In genomic region chrX:49187526-49187925, GRCh38 we compare ENCODE assay signal across 20 cellular contexts. TPM values are rescaled to one million over a fixed set of nuclear protein-coding genes. Genes with fewer than 3 reads are reported as not detected.
DNase-seq lines count a peak whose midpoint lies in the region; ATAC-seq and TF ChIP-seq lines count a peak whose summit lies in the region.
"Had no signal": no experiment of that assay in that cellular context is flagged by ENCODE, and none has a peak within 500 bp of the region (broad histone marks: within the 10 kb centered on the region; RNA-seq: fewer than 3 reads in every experiment).

No MANE protein-coding gene starts in this region.

- no peaks in the 10 kb centered on the region for H3K27me3 ChIP-seq in gastroesophageal sphincter

- H3K27me3 Mint-ChIP-seq in T-helper 17 cell, result no peaks in the 10 kb centered on the region

- H3K9me3 ChIP-seq in T-helper 17 cell (ENCODE audit: control insufficient read depth, low read length, poor library complexity, severe bottlenecking) (no peaks in the 10 kb centered on the region), gastroesophageal sphincter (no peaks in the 10 kb centered on the region)

- H3K4me1 Mint-ChIP-seq in T-helper 17 cell, result peaks cover 26% of the 10 kb centered on the region
- peaks cover 21% of the 10 kb centered on the region for H3K4me1 Mint-ChIP-seq in stimulated activated effector memory CD8-positive, alpha-beta T cell treated with anti-CD3 and anti-CD28 coated beads, Interleukin-12 subunit alpha, Interleukin-12 subunit beta, amount 100 ng/mL, for 72 hours

- no peak overlapping the region for H3K27ac Mint-ChIP-seq in T-helper 17 cell
- H3K27ac Mint-ChIP-seq in stimulated activated effector memory CD8-positive, alpha-beta T cell treated with anti-CD3 and anti-CD28 coated beads, Interleukin-12 subunit alpha, Interleukin-12 subunit beta, amount 100 ng/mL, for 72 hours, result peak overlapping the region; percentile 81

- no peaks in the 10 kb centered on the region for H3K36me3 Mint-ChIP-seq in T-helper 17 cell (ENCODE audit: low read depth)
- peaks cover 27% of the 10 kb centered on the region for H3K36me3 Mint-ChIP-seq in stimulated activated effector memory CD8-positive, alpha-beta T cell treated with anti-CD3 and anti-CD28 coated beads, Interleukin-12 subunit alpha, Interleukin-12 subunit beta, amount 100 ng/mL, for 72 hours

- no peak overlapping the region for H3K4me3 ChIP-seq in gastroesophageal sphincter
- H3K4me3 ChIP-seq: smooth muscle cell had no signal

- TF ChIP-seq CTCF in gastroesophageal sphincter (IDR thresholded peaks at IDR 0.05), result no peak

- WGBS in gastroesophageal sphincter (ENCODE audit: low coverage in 1 of 2), 2 donors, result no CpG with 5 or more reads among the region's 10 CpGs

- intact Hi-C loops in posterior vena cava (cut with DNase I), result no loop called here

- TF ChIP-seq POLR2A in gastroesophageal sphincter (IDR thresholded peaks at IDR 0.05), result no peak

- ATAC-seq in T-helper 17 cell, result no peak
- no peak for ATAC-seq in gastroesophageal sphincter
- ATAC-seq in stimulated activated effector memory CD8-positive, alpha-beta T cell treated with anti-CD3 and anti-CD28 coated beads, Interleukin-12 subunit alpha, Interleukin-12 subunit beta, amount 100 ng/mL, for 72 hours, result no peak

- no peak for TF ChIP-seq EP300 in gastroesophageal sphincter (IDR thresholded peaks at IDR 0.05)

- peaks cover 0 to 55% (median 0%) of the 10 kb centered on the region in 3 donors for H3K4me1 ChIP-seq in gastroesophageal sphincter

- no peaks in the 10 kb centered on the region for H3K9me3 Mint-ChIP-seq in stimulated activated effector memory CD8-positive, alpha-beta T cell treated with anti-CD3 and anti-CD28 coated beads, Interleukin-12 subunit alpha, Interleukin-12 subunit beta, amount 100 ng/mL, for 72 hours

- peaks cover 0 to 10% of the 10 kb centered on the region in 2 donors for H3K36me3 ChIP-seq in gastroesophageal sphincter

- peak; percentile 67 for DNase-seq in NCI-H82 (lab: John Stamatoyannopoulos, UW)
- DNase-seq in NCI-H82 treated with DMSO at 0.1 percent for 48 hours (lab: John Stamatoyannopoulos, UW; ENCODE audit: unreplicated experiment), result no peak
- DNase-seq in T-helper 17 cell, result no peak
- DNase-seq in stimulated activated effector memory CD8-positive, alpha-beta T cell treated with anti-CD3 and anti-CD28 coated beads, Interleukin-12 subunit alpha, Interleukin-12 subunit beta, amount 100 ng/mL, for 72 hours (ENCODE audit: low spot score in 2 of 2), result no peak
- no peak for DNase-seq in KBM-7
- DNase-seq in posterior vena cava (ENCODE audit: low spot score), result no peak
- no peak for DNase-seq in AG08395 (ENCODE audit: low spot score)
- DNase-seq: activated CD4-positive, alpha-beta T cell treated with anti-CD3 and anti-CD28 coated beads, Interleukin-2, amount 50 U/mL, for 1 hour; activated naive CD4-positive, alpha-beta T cell treated with Interleukin-2 at 50 U/mL for 16 hours; aorta; C1 segment of cervical spinal cord; GOT3; NCI-H1930; NCI-H345; stimulated activated CD4-positive, alpha-beta T cell treated with anti-CD3 and anti-CD28 coated beads, Interleukin-4, amount 100 ng/mL, for 24 hours; SW 1271 had no signal

- H3K27ac ChIP-seq in gastroesophageal sphincter, result peak overlapping the region in 3 of 4 donors; percentile 82 to 89 (median 86)

- peak overlapping the region; percentile 65 for H3K4me3 Mint-ChIP-seq in T-helper 17 cell
- H3K4me3 Mint-ChIP-seq in stimulated activated effector memory CD8-positive, alpha-beta T cell treated with anti-CD3 and anti-CD28 coated beads, Interleukin-12 subunit alpha, Interleukin-12 subunit beta, amount 100 ng/mL, for 72 hours, result peak overlapping the region; percentile 81

- in situ Hi-C loops in KBM-7 (cut with MboI; ENCODE audit: low pct_unique_long_range_greater_than_20kb, low sequenced_read_pairs), result no loop called here

RNA-seq across cellular contexts. Expression of gene PRICKLE3, which starts 1.4 kb away (rescaled TPM):
- total RNA-seq in T-helper 17 cell (1 to 10 TPM; 4.8 to 7.5 TPM), gastroesophageal sphincter (10 to 100 TPM in 2 of 4 donors, 1 to 10 TPM in 2; 6.2 to 15.9 (median 9.6) TPM), posterior vena cava (1 to 10 TPM; 7.3 to 8.0 TPM)

RNA-seq across cellular contexts. Expression of gene SYP, which starts 12.5 kb away (rescaled TPM):
- total RNA-seq in T-helper 17 cell (under 1 TPM; 0.30 to 0.60 TPM), gastroesophageal sphincter (10 to 100 TPM in 1 of 4 donors, 1 to 10 TPM in 3; 2.9 to 10.5 (median 5.4) TPM), posterior vena cava (1 to 10 TPM; 1.1 to 1.5 TPM)
- total RNA-seq: smooth muscle cell had no signal

RNA-seq across cellular contexts. Expression of gene PLP2, which starts 15.8 kb away (rescaled TPM):
- total RNA-seq in T-helper 17 cell, result 100 to 1,000 TPM; 180 to 203 TPM
- total RNA-seq in gastroesophageal sphincter, result 10 to 100 TPM; 57.9 to 78.7 (median 67.9) TPM
- 100 to 1,000 TPM; 187 to 238 TPM for total RNA-seq in posterior vena cava

RNA-seq across cellular contexts. Expression of gene MAGIX, which starts 25.0 kb away (rescaled TPM):
- 1 to 10 TPM; 1.0 to 1.1 TPM for total RNA-seq in T-helper 17 cell
- 1 to 10 TPM in 3 of 4 donors, under 1 TPM in 1; 0.69 to 4.6 (median 3.1) TPM for total RNA-seq in gastroesophageal sphincter
- 1 to 10 TPM; 1.3 to 2.8 TPM for total RNA-seq in posterior vena cava

RNA-seq across cellular contexts. Expression of gene CACNA1F, which starts 45.6 kb away (rescaled TPM):
- under 1 TPM; 0.47 to 0.67 TPM for total RNA-seq in T-helper 17 cell
- 1 to 10 TPM in 1 of 4 donors, not detected in 3; 1.7 TPM for total RNA-seq in gastroesophageal sphincter
- total RNA-seq in posterior vena cava, result under 1 TPM; 0.09 to 0.10 TPM
- total RNA-seq: liver, smooth muscle cell, temporal lobe had no signal
